ENCODE assay signal across 34 cellular contexts in the genomic region with DNA sequence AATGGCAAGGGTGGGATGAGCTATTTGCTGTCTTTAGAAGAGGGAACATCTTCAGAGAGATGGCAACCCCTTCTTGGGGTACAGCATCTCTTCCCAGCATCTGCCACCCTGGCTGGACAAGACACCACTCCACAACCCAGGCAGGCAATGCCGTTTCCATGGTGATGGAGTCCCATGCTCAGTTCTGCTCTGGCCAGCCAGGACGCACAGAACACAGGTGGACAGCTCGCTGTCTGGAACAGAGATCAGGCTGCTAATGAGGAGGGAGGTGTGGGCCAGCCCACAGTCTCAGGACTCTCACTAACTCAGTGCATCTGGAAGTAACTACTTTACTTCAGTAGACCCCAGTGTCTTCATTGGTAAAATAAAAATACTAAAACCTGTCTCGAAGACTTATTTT.
"Had no signal": no experiment of that assay in that cellular context is flagged by ENCODE, and none has a peak within 500 bp of the region (broad histone marks: within the 10 kb centered on the region; RNA-seq: fewer than 3 reads in every experiment).

No MANE protein-coding gene starts in this region.

- H3K9me3 Mint-ChIP-seq: activated CD4-positive, alpha-beta memory T cell treated with anti-CD3 and anti-CD28 coated beads for 36 hours; activated naive CD4-positive, alpha-beta T cell treated with anti-CD3 and anti-CD28 coated beads for 36 hours; activated T-helper 17 cell treated with anti-CD3 and anti-CD28 coated beads, Interleukin-2, amount 50 U/mL, for 72 hours; T-helper 2 cell treated with Interferon-gamma antibody and Interleukin-4, amounts not matched to agents 5 μg/mL and 100 μg/mL, for 36 hours had no signal

- DNase-seq: activated B cell treated with CpG ODN at 0.5 μM for 24 hours; activated CD4-positive, alpha-beta memory T cell treated with anti-CD3 and anti-CD28 coated beads for 36 hours; activated CD4-positive, alpha-beta T cell treated with anti-CD3 and anti-CD28 coated beads for 4 hours; activated CD4-positive, alpha-beta T cell treated with anti-CD3 and anti-CD28 coated beads, Interleukin-2, amount 10 ng/mL, durations not matched to agents 24 days and 14 days; activated CD4-positive, alpha-beta T cell treated with anti-CD3 and anti-CD28 coated beads, Interleukin-2, amount 50 U/mL, for 1 hour; activated CD4-positive, alpha-beta T cell treated with anti-CD3 and anti-CD28 coated beads, Interleukin-2, amount 50 U/mL, for 4 hours; activated CD4-positive, CD25-positive, alpha-beta regulatory T cell treated with anti-CD3 and anti-CD28 coated beads, Interleukin-2, amount 50 U/mL, for 72 hours; activated CD8-positive, alpha-beta memory T cell treated with anti-CD3 and anti-CD28 coated beads, Interleukin-2, amount 50 U/mL, for 4 hours; activated CD8-positive, alpha-beta T cell treated with anti-CD3 and anti-CD28 coated beads for 36 hours; activated effector memory CD4-positive, alpha-beta T cell treated with anti-CD3 and anti-CD28 coated beads, Interleukin-2, amount 50 U/mL, for 16 hours; activated gamma-delta T cell treated with Interleukin-2 at 50 U/mL for 16 hours; activated naive CD4-positive, alpha-beta T cell; activated naive CD4-positive, alpha-beta T cell treated with anti-CD3 and anti-CD28 coated beads for 36 hours; activated naive CD4-positive, alpha-beta T cell treated with anti-CD3 and anti-CD28 coated beads, Interleukin-2, amount 50 U/mL, for 16 hours; activated naive CD8-positive, alpha-beta T cell treated with anti-CD3 and anti-CD28 coated beads for 36 hours; activated T-cell treated with anti-CD3 and anti-CD28 coated beads for 4 hours; activated T-cell treated with anti-CD3 and anti-CD28 coated beads, Interleukin-2, amount 50 U/mL, for 1 hour; activated T-cell treated with anti-CD3 and anti-CD28 coated beads, Interleukin-2, amount 50 U/mL, for 4 hours; activated T-cell treated with anti-CD3 and anti-CD28 coated beads, Interleukin-2, amount 50 U/mL, for 72 hours; amniotic stem cell; aorta; body of pancreas; brain microvascular endothelial cell; central memory CD4-positive, alpha-beta T cell; T-helper 2 cell; T-helper 9 cell had no signal

- H3K4me3 ChIP-seq: adrenal gland, body of pancreas, breast epithelium had no signal

- H3K27me3 ChIP-seq: adrenal gland, body of pancreas, brain microvascular endothelial cell, breast epithelium had no signal

- H3K4me1 ChIP-seq: adrenal gland, body of pancreas, breast epithelium had no signal

- H3K36me3 ChIP-seq: adrenal gland, brain microvascular endothelial cell, breast epithelium had no signal

- H3K27ac ChIP-seq: body of pancreas, brain microvascular endothelial cell, breast epithelium, VCaP had no signal

- H3K27me3 Mint-ChIP-seq: activated CD4-positive, alpha-beta memory T cell treated with anti-CD3 and anti-CD28 coated beads for 36 hours; activated CD8-positive, alpha-beta T cell treated with anti-CD3 and anti-CD28 coated beads for 36 hours had no signal

- ATAC-seq: activated CD8-positive, alpha-beta T cell treated with anti-CD3 and anti-CD28 coated beads for 36 hours; activated naive CD4-positive, alpha-beta T cell treated with anti-CD3 and anti-CD28 coated beads, Interleukin-2, amount 50 U/mL, for 72 hours; activated T-cell treated with anti-CD3 and anti-CD28 coated beads, Interleukin-2, amount 50 U/mL, for 4 hours; activated T-cell treated with anti-CD3 and anti-CD28 coated beads, Interleukin-2, amount 50 U/mL, for 72 hours; activated T-helper 17 cell treated with anti-CD3 and anti-CD28 coated beads, Interleukin-2, amount 50 U/mL, for 72 hours; body of pancreas had no signal

- H3K9me3 ChIP-seq: adrenal gland, body of pancreas had no signal

- H3K36me3 Mint-ChIP-seq: activated CD4-positive, alpha-beta memory T cell treated with anti-CD3 and anti-CD28 coated beads for 36 hours; activated naive CD4-positive, alpha-beta T cell treated with anti-CD3 and anti-CD28 coated beads, Interleukin-2, amount 50 U/mL, for 72 hours; activated naive CD8-positive, alpha-beta T cell treated with anti-CD3 and anti-CD28 coated beads for 36 hours had no signal

- H3K4me3 Mint-ChIP-seq: activated B cell treated with CpG ODN at 0.5 μM for 24 hours; activated CD4-positive, alpha-beta memory T cell treated with anti-CD3 and anti-CD28 coated beads for 36 hours; activated CD4-positive, alpha-beta T cell treated with anti-CD3 and anti-CD28 coated beads, Interleukin-2, amount 10 ng/mL, durations not matched to agents 24 days and 14 days; activated CD8-positive, alpha-beta T cell treated with anti-CD3 and anti-CD28 coated beads for 36 hours; activated naive CD4-positive, alpha-beta T cell treated with anti-CD3 and anti-CD28 coated beads for 36 hours; activated naive CD8-positive, alpha-beta T cell treated with anti-CD3 and anti-CD28 coated beads for 36 hours; activated T-cell treated with anti-CD3 and anti-CD28 coated beads, Interleukin-2, amount 50 U/mL, for 4 hours; activated T-cell treated with anti-CD3 and anti-CD28 coated beads, Interleukin-2, amount 50 U/mL, for 72 hours; activated T-helper 1 cell treated with anti-CD3 and anti-CD28 coated beads, Interleukin-12 subunit alpha, Interleukin-12 subunit beta, Interleukin-2, Interleukin-4 antibody, amounts not matched to agents 30 ng/mL and 10 ng/mL and 1 ng/mL, durations not matched to agents 14 hours and 24 hours and 36 hours; activated T-helper 17 cell treated with anti-CD3 and anti-CD28 coated beads, Interleukin-2, amount 50 U/mL, for 72 hours; T-helper 1 cell treated with Interleukin-12 subunit alpha and Interleukin-12 subunit beta and Interleukin-4 antibody, amounts not matched to agents 30 μg/mL and 1 μg/mL, for 36 hours; T-helper 2 cell treated with Interferon-gamma antibody and Interleukin-4, amounts not matched to agents 5 μg/mL and 100 μg/mL, for 36 hours had no signal

- H3K27ac Mint-ChIP-seq: activated B cell treated with CpG ODN at 0.5 μM for 24 hours; activated CD4-positive, alpha-beta memory T cell treated with anti-CD3 and anti-CD28 coated beads for 36 hours; activated CD4-positive, alpha-beta T cell treated with anti-CD3 and anti-CD28 coated beads, Interleukin-2, amount 10 ng/mL, durations not matched to agents 24 days and 14 days; activated CD8-positive, alpha-beta T cell treated with anti-CD3 and anti-CD28 coated beads for 36 hours; activated naive CD4-positive, alpha-beta T cell treated with anti-CD3 and anti-CD28 coated beads for 36 hours; activated naive CD4-positive, alpha-beta T cell treated with anti-CD3 and anti-CD28 coated beads, Interleukin-2, amount 50 U/mL, for 72 hours; activated naive CD8-positive, alpha-beta T cell treated with anti-CD3 and anti-CD28 coated beads for 36 hours; activated T-cell treated with anti-CD3 and anti-CD28 coated beads, Interleukin-2, amount 50 U/mL, for 72 hours; activated T-helper 1 cell treated with anti-CD3 and anti-CD28 coated beads, Interleukin-12 subunit alpha, Interleukin-12 subunit beta, Interleukin-2, Interleukin-4 antibody, amounts not matched to agents 30 ng/mL and 10 ng/mL and 1 ng/mL, durations not matched to agents 14 hours and 24 hours and 36 hours; activated T-helper 17 cell treated with anti-CD3 and anti-CD28 coated beads, Interleukin-2, amount 50 U/mL, for 72 hours; T-helper 1 cell treated with Interleukin-12 subunit alpha and Interleukin-12 subunit beta and Interleukin-4 antibody, amounts not matched to agents 30 μg/mL and 1 μg/mL, for 36 hours; T-helper 2 cell treated with Interferon-gamma antibody and Interleukin-4, amounts not matched to agents 5 μg/mL and 100 μg/mL, for 36 hours had no signal

- H3K4me1 Mint-ChIP-seq: activated B cell treated with CpG ODN at 0.5 μM for 24 hours; activated CD4-positive, alpha-beta T cell treated with anti-CD3 and anti-CD28 coated beads, Interleukin-2, amount 10 ng/mL, durations not matched to agents 24 days and 14 days; activated naive CD8-positive, alpha-beta T cell treated with anti-CD3 and anti-CD28 coated beads for 36 hours; activated T-helper 17 cell treated with anti-CD3 and anti-CD28 coated beads, Interleukin-2, amount 50 U/mL, for 72 hours had no signal
